Comparison of ENCODE assay signal across 8 cellular contexts in the genomic region with DNA sequence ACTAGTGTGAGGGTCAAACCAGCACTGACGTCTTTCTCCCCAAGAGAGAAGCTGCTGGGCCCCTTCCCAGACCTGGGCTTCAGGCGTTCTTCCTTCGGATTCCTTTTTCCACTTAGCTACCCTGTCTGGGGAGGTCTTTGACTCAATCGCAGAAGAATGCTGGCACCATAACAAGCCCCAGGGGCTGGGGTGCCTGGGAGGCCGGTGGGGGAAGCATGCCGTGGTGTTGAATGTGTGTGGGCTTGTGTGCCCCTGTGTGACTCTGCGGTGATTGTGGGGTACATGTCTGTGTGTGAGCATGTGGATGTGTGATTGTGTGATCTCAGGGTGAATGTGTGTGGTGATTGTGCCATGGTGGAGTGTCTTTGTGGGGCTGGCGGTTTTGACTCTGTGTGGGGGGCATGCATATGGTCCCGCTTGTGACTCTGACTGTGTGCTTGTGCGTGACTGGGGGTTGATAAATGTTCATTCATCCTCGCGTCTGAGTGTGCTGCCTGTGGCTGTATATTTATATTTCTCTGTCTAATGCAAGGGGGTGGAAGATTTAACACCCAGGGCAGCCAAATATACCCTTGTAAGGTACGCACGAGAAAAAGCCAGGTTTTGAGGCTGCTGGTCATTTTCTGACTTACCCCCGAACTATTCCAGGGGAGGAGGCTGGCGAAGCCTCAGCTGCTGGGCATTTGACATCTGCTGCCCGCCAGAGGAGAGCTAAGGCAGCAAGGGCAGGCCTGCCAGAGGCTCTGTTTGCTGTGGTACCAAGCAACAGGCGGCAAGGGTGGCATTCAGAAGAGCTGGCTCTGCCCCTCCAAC. TPM values are rescaled to one million over a fixed set of nuclear protein-coding genes. Genes with fewer than 3 reads are reported as not detected.
DNase-seq lines count a peak whose midpoint lies in the region; ATAC-seq and TF ChIP-seq lines count a peak whose summit lies in the region.

No MANE protein-coding gene starts in this region.

- H3K27ac ChIP-seq in heart right ventricle, result peak overlapping the region; percentile 82 to 96 (median 90)

- peak overlapping the region in 9 of 10 donors; percentile 52 to 82 (median 69) for H3K4me3 ChIP-seq in heart right ventricle

- peak overlapping the region; percentile 0 for H3K4me3 Mint-ChIP-seq in activated T-helper 1 cell treated with anti-CD3 and anti-CD28 coated beads, Interleukin-12 subunit alpha, Interleukin-12 subunit beta, Interleukin-2, Interleukin-4 antibody, amounts not matched to agents 30 ng/mL and 10 ng/mL and 1 ng/mL, durations not matched to agents 14 hours and 24 hours and 36 hours
- no peak overlapping the region for H3K4me3 Mint-ChIP-seq in activated naive CD4-positive, alpha-beta T cell treated with anti-CD3 and anti-CD28 coated beads for 36 hours

- no peaks in the 10 kb centered on the region for H3K9me3 Mint-ChIP-seq in activated T-helper 1 cell treated with anti-CD3 and anti-CD28 coated beads, Interleukin-12 subunit alpha, Interleukin-12 subunit beta, Interleukin-2, Interleukin-4 antibody, amounts not matched to agents 30 ng/mL and 10 ng/mL and 1 ng/mL, durations not matched to agents 14 hours and 24 hours and 36 hours
- no peaks in the 10 kb centered on the region for H3K9me3 Mint-ChIP-seq in activated naive CD4-positive, alpha-beta T cell treated with anti-CD3 and anti-CD28 coated beads for 36 hours

- peak; percentile 18 to 77 (median 48) for ATAC-seq in heart right ventricle
- peak; percentile 59 for ATAC-seq in sciatic nerve
- ATAC-seq in GM21786 (IDR thresholded peaks at IDR 0.05; ENCODE audit: unreplicated experiment), result no peak
- no peak for ATAC-seq in HG02885 (IDR thresholded peaks at IDR 0.05; ENCODE audit: poor library complexity, unreplicated experiment)

- H3K27ac Mint-ChIP-seq in activated T-helper 1 cell treated with anti-CD3 and anti-CD28 coated beads, Interleukin-12 subunit alpha, Interleukin-12 subunit beta, Interleukin-2, Interleukin-4 antibody, amounts not matched to agents 30 ng/mL and 10 ng/mL and 1 ng/mL, durations not matched to agents 14 hours and 24 hours and 36 hours, result peak overlapping the region; percentile 18
- no peak overlapping the region for H3K27ac Mint-ChIP-seq in activated naive CD4-positive, alpha-beta T cell treated with anti-CD3 and anti-CD28 coated beads for 36 hours

- H3K27me3 ChIP-seq in heart right ventricle, result peaks cover 0 to 28% (median 0%) of the 10 kb centered on the region in 7 donors

- WGBS in heart right ventricle, 2 donors, result 41 to 48% methylated on average over 18 of the region's 18 CpGs

- intact Hi-C loops in activated T-helper 1 cell treated with anti-CD3 and anti-CD28 coated beads, Interleukin-12 subunit alpha, Interleukin-12 subunit beta, Interleukin-2, Interleukin-4 antibody, amounts not matched to agents 30 ng/mL and 10 ng/mL and 1 ng/mL, durations not matched to agents 14 hours and 24 hours and 36 hours (cut with micrococcal nuclease), result no loop called here
- intact Hi-C loops in heart right ventricle (cut with DNase I) (loop anchor here in 1 of 10 donors (5.0 kb wide), 1 partner anchor 51 kb away; a partner anchor contains a TSS), sciatic nerve (cut with DNase I) (no loop called here)
- intact Hi-C loops in activated naive CD4-positive, alpha-beta T cell treated with anti-CD3 and anti-CD28 coated beads for 36 hours (cut with micrococcal nuclease), result no loop called here

- H3K4me1 Mint-ChIP-seq in activated T-helper 1 cell treated with anti-CD3 and anti-CD28 coated beads, Interleukin-12 subunit alpha, Interleukin-12 subunit beta, Interleukin-2, Interleukin-4 antibody, amounts not matched to agents 30 ng/mL and 10 ng/mL and 1 ng/mL, durations not matched to agents 14 hours and 24 hours and 36 hours (ENCODE audit: low read depth), result peaks cover 4% of the 10 kb centered on the region
- peaks cover 11% of the 10 kb centered on the region for H3K4me1 Mint-ChIP-seq in activated naive CD4-positive, alpha-beta T cell treated with anti-CD3 and anti-CD28 coated beads for 36 hours (ENCODE audit: low read depth)

- H3K27me3 Mint-ChIP-seq in activated T-helper 1 cell treated with anti-CD3 and anti-CD28 coated beads, Interleukin-12 subunit alpha, Interleukin-12 subunit beta, Interleukin-2, Interleukin-4 antibody, amounts not matched to agents 30 ng/mL and 10 ng/mL and 1 ng/mL, durations not matched to agents 14 hours and 24 hours and 36 hours (ENCODE audit: insufficient read depth), result peaks cover 34% of the 10 kb centered on the region
- H3K27me3 Mint-ChIP-seq in activated naive CD4-positive, alpha-beta T cell treated with anti-CD3 and anti-CD28 coated beads for 36 hours (ENCODE audit: low read depth), result peaks cover 26% of the 10 kb centered on the region

- CTCF ChIA-PET in activated naive CD4-positive, alpha-beta T cell treated with anti-CD3 and anti-CD28 coated beads for 36 hours (lab: Charles Lee), result interaction anchor here (1.2 kb wide), 1 partner anchor 184 kb away, joined by 3 read pairs; no protein-coding TSS in a partner anchor

- peaks cover 3% of the 10 kb centered on the region for H3K36me3 Mint-ChIP-seq in activated T-helper 1 cell treated with anti-CD3 and anti-CD28 coated beads, Interleukin-12 subunit alpha, Interleukin-12 subunit beta, Interleukin-2, Interleukin-4 antibody, amounts not matched to agents 30 ng/mL and 10 ng/mL and 1 ng/mL, durations not matched to agents 14 hours and 24 hours and 36 hours (ENCODE audit: low read depth)
- H3K36me3 Mint-ChIP-seq in activated naive CD4-positive, alpha-beta T cell treated with anti-CD3 and anti-CD28 coated beads for 36 hours (ENCODE audit: low read depth), result no peaks in the 10 kb centered on the region

- H3K4me1 ChIP-seq in heart right ventricle, result peaks cover 6 to 34% (median 30%) of the 10 kb centered on the region in 9 donors

- peak; percentile 77 for DNase-seq in GOT3 (lab: John Stamatoyannopoulos, UW)
- no peak for DNase-seq in activated T-helper 1 cell treated with anti-CD3 and anti-CD28 coated beads, Interleukin-12 subunit alpha, Interleukin-12 subunit beta, Interleukin-2, Interleukin-4 antibody, amounts not matched to agents 30 ng/mL and 10 ng/mL and 1 ng/mL, durations not matched to agents 14 hours and 24 hours and 36 hours (ENCODE audit: low spot score)
- peak; percentile 39 to 62 for DNase-seq in heart right ventricle
- DNase-seq in sciatic nerve (ENCODE audit: low spot score), result no peak
- DNase-seq in NCI-H2107 (lab: John Stamatoyannopoulos, UW), result no peak
- DNase-seq in activated naive CD4-positive, alpha-beta T cell treated with anti-CD3 and anti-CD28 coated beads for 36 hours, result no peak

- H3K36me3 ChIP-seq in heart right ventricle, result no peaks in the 10 kb centered on the region

- TF ChIP-seq CTCF in heart right ventricle (IDR thresholded peaks at IDR 0.05), result no peak

- H3K9me3 ChIP-seq in heart right ventricle, result no peaks in the 10 kb centered on the region

RNA-seq across cellular contexts. Expression of a gene that starts 1.1 kb away (rescaled TPM):
- 0.05 TPM in 1 of 2 replicates, not detected in the other for total RNA-seq in activated T-helper 1 cell treated with anti-CD3 and anti-CD28 coated beads, Interleukin-12 subunit alpha, Interleukin-12 subunit beta, Interleukin-2, Interleukin-4 antibody, amounts not matched to agents 30 ng/mL and 10 ng/mL and 1 ng/mL, durations not matched to agents 14 hours and 24 hours and 36 hours
- total RNA-seq in heart right ventricle (10 to 100 TPM in 9 of 10 donors, 1 to 10 TPM in 1; 9.9 to 27.8 (median 17.7) TPM), sciatic nerve (9.1 TPM)
- 10 to 100 TPM in 1 of 2 donors, 1 to 10 TPM in 1; 2.7 to 10.5 TPM for polyA plus RNA-seq in heart right ventricle
- total RNA-seq in activated naive CD4-positive, alpha-beta T cell treated with anti-CD3 and anti-CD28 coated beads for 36 hours, result not detected

RNA-seq across cellular contexts. Expression of a gene that starts 52.7 kb away (rescaled TPM):
- 315 TPM in 2 replicates for total RNA-seq in activated T-helper 1 cell treated with anti-CD3 and anti-CD28 coated beads, Interleukin-12 subunit alpha, Interleukin-12 subunit beta, Interleukin-2, Interleukin-4 antibody, amounts not matched to agents 30 ng/mL and 10 ng/mL and 1 ng/mL, durations not matched to agents 14 hours and 24 hours and 36 hours
- 100 to 1,000 TPM in 8 of 10 donors, 10 to 100 TPM in 2; 86.6 to 119 (median 110) TPM for total RNA-seq in heart right ventricle
- polyA plus RNA-seq in heart right ventricle, result 10 to 100 TPM; 17.9 to 50.7 TPM
- 125 TPM for total RNA-seq in sciatic nerve
- 100 to 1,000 TPM; 381 to 409 TPM for total RNA-seq in activated naive CD4-positive, alpha-beta T cell treated with anti-CD3 and anti-CD28 coated beads for 36 hours

RNA-seq across cellular contexts. Expression of a gene that starts 53.3 kb away (rescaled TPM):
- total RNA-seq in activated T-helper 1 cell treated with anti-CD3 and anti-CD28 coated beads, Interleukin-12 subunit alpha, Interleukin-12 subunit beta, Interleukin-2, Interleukin-4 antibody, amounts not matched to agents 30 ng/mL and 10 ng/mL and 1 ng/mL, durations not matched to agents 14 hours and 24 hours and 36 hours, result 49.7 and 53.3 TPM in 2 replicates
- 10 to 100 TPM; 27.5 to 45.1 (median 32.6) TPM for total RNA-seq in heart right ventricle
- polyA plus RNA-seq in heart right ventricle, result 10 to 100 TPM; 54.7 to 65.0 TPM
- 39.9 TPM for total RNA-seq in sciatic nerve
- 10 to 100 TPM; 53.7 to 56.7 TPM for total RNA-seq in activated naive CD4-positive, alpha-beta T cell treated with anti-CD3 and anti-CD28 coated beads for 36 hours

Comparison
In these comparisons a context has a peak if more than half of its experiments do, and no peak if none do; other contexts are left out.
1. DNase-seq: peak in GOT3 (single experiment) and heart right ventricle (2 of 2); none in activated T-helper 1 cell treated with anti-CD3 and anti-CD28 coated beads, Interleukin-12 subunit alpha, Interleukin-12 subunit beta, Interleukin-2, Interleukin-4 antibody, amounts not matched to agents 30 ng/mL and 10 ng/mL and 1 ng/mL, durations not matched to agents 14 hours and 24 hours and 36 hours (single experiment), sciatic nerve (single experiment), NCI-H2107 (single experiment) and activated naive CD4-positive, alpha-beta T cell treated with anti-CD3 and anti-CD28 coated beads for 36 hours (single experiment).
2. ATAC-seq: peak in heart right ventricle (8 of 8) and sciatic nerve (single experiment); none in GM21786 (single experiment) and HG02885 (single experiment).